22 cellular contexts compared by ENCODE assay signal in genomic region chr2:158102446-158102845, GRCh38. TPM values are rescaled to one million over a fixed set of nuclear protein-coding genes. Genes with fewer than 3 reads are reported as not detected.
"Had no signal": no experiment of that assay in that cellular context is flagged by ENCODE, and none has a peak within 500 bp of the region (broad histone marks: within the 10 kb centered on the region; RNA-seq: fewer than 3 reads in every experiment).

No MANE protein-coding gene starts in this region.

- H3K36me3 ChIP-seq: colonic mucosa, sigmoid colon, upper lobe of right lung had no signal

- FAIRE-seq: endothelial cell of umbilical vein had no signal

- H3K9me3 ChIP-seq: colonic mucosa, sigmoid colon, testis, upper lobe of right lung had no signal

- H3K4me3 ChIP-seq: colonic mucosa, sigmoid colon, testis, upper lobe of right lung had no signal

- H3K4me1 ChIP-seq: colonic mucosa, sigmoid colon, testis, upper lobe of right lung had no signal

- DNase-seq: activated CD4-positive, alpha-beta T cell treated with anti-CD3 and anti-CD28 coated beads for 1 hour; activated CD8-positive, alpha-beta memory T cell treated with anti-CD3 and anti-CD28 coated beads, Interleukin-2, amount 50 U/mL, for 4 hours; activated CD8-positive, alpha-beta T cell treated with anti-CD3 and anti-CD28 coated beads for 36 hours; activated gamma-delta T cell treated with Interleukin-2 at 50 U/mL for 16 hours; activated naive CD8-positive, alpha-beta T cell treated with anti-CD3 and anti-CD28 coated beads for 36 hours; activated T-cell treated with anti-CD3 and anti-CD28 coated beads, Interleukin-2, amount 50 U/mL, for 72 hours; aorta; colonic mucosa; effector CD4-positive, alpha-beta T cell; hypothalamus; natural killer cell; nucleus accumbens; sigmoid colon; stimulated activated CD4-positive, alpha-beta T cell treated with anti-CD3 and anti-CD28 coated beads, Interleukin-4, amount 100 ng/mL, for 1 hour; stimulated activated CD8-positive, alpha-beta memory T cell treated with anti-CD3 and anti-CD28 coated beads, Interleukin-4, amount 100 ng/mL, for 48 hours; testis; upper lobe of right lung had no signal

- ATAC-seq: activated CD8-positive, alpha-beta T cell treated with anti-CD3 and anti-CD28 coated beads for 36 hours; activated T-cell treated with anti-CD3 and anti-CD28 coated beads, Interleukin-2, amount 50 U/mL, for 72 hours; natural killer cell; upper lobe of right lung had no signal

- H3K27me3 ChIP-seq: colonic mucosa, sigmoid colon, testis, upper lobe of right lung had no signal

- H3K27ac ChIP-seq: colonic mucosa, sigmoid colon, testis, upper lobe of right lung had no signal

RNA-seq across cellular contexts. Expression of gene UPP2, which starts 0.8 kb away (rescaled TPM):
- total RNA-seq: activated CD8-positive, alpha-beta T cell treated with anti-CD3 and anti-CD28 coated beads for 36 hours; activated naive CD8-positive, alpha-beta T cell treated with anti-CD3 and anti-CD28 coated beads for 36 hours; activated T-cell treated with anti-CD3 and anti-CD28 coated beads, Interleukin-2, amount 50 U/mL, for 72 hours; aorta; cardiac septum; colonic mucosa; endothelial cell of umbilical vein; lung microvascular endothelial cell; mononuclear cell; natural killer cell; posterior vena cava; sigmoid colon; upper lobe of right lung had no signal
- polyA plus RNA-seq: aorta, endothelial cell of umbilical vein had no signal
